8 cellular contexts compared by ENCODE assay signal in genomic region chr17:2724783-2725164, GRCh38. TPM values are rescaled to one million over a fixed set of nuclear protein-coding genes. Genes with fewer than 3 reads are reported as not detected.
DNase-seq lines count a peak whose midpoint lies in the region; ATAC-seq and TF ChIP-seq lines count a peak whose summit lies in the region.
"Had no signal": no experiment of that assay in that cellular context is flagged by ENCODE, and none has a peak within 500 bp of the region (broad histone marks: within the 10 kb centered on the region; RNA-seq: fewer than 3 reads in every experiment).

No MANE protein-coding gene starts in this region.

- H3K79me1 ChIP-seq in IMR-90 (ENCODE audit: low read depth in 1 of 2, low read length in 2 of 2) = no peaks in the 10 kb centered on the region

- intact Hi-C loops in IMR-90 (cut with micrococcal nuclease) = no loop called here
- intact Hi-C loops in right cardiac atrium (cut with DNase I) = no loop called here

- BruUV-seq in IMR-90 (replicated peaks; lab: Mats Ljungman, UMichigan) = no TSS peak

- H3K4me1 ChIP-seq in IMR-90 (ENCODE audit: control insufficient read depth, insufficient read depth, low read length) (no peaks in the 10 kb centered on the region), right cardiac atrium (ENCODE audit: control insufficient read depth, insufficient read depth, low read length) (no peaks in the 10 kb centered on the region)

- WGBS in IMR-90 (ENCODE audit: extremely low coverage in 2 of 2, insufficient read length in 1 of 2), 2 experiments = 3% methylated on average over 20 of the region's 40 CpGs; no CpG with 5 or more reads in 1 of the 2 experiments
- 2% methylated on average over 40 of the region's 40 CpGs for WGBS in right cardiac atrium

- H3K27me3 ChIP-seq in IMR-90 (ENCODE audit: control insufficient read depth, insufficient read depth, low read length) = peaks cover 51% of the 10 kb centered on the region
- no peaks in the 10 kb centered on the region for H3K27me3 ChIP-seq in right cardiac atrium (ENCODE audit: control insufficient read depth, insufficient read depth)

- H3K56ac ChIP-seq in IMR-90 (ENCODE audit: extremely low read depth, insufficient read depth, low read length) = no peak overlapping the region

- no peak overlapping the region for H2AK5ac ChIP-seq in IMR-90 (ENCODE audit: low read depth, low read length)

- no peak overlapping the region for H2BK5ac ChIP-seq in IMR-90 (ENCODE audit: low read depth, low read length, poor library complexity, severe bottlenecking)

- H3K18ac ChIP-seq in IMR-90 (ENCODE audit: low read depth, low read length) = no peak overlapping the region

- no peak overlapping the region for H2BK20ac ChIP-seq in IMR-90 (ENCODE audit: low read depth, low read length)

- no peak for TF ChIP-seq POLR2A in IMR-90 (IDR thresholded peaks at IDR 0.05; ENCODE audit: low read depth, low read length)

- dilution Hi-C loops in IMR-90 (cut with HindIII; ENCODE audit: low sequenced_read_pairs, unreplicated experiment) = no loop called here

- POLR2A ChIA-PET in IMR-90 (lab: Charles Lee; ENCODE audit: unreplicated experiment) = no interaction called here

- H3K4me2 ChIP-seq in IMR-90 (ENCODE audit: low read depth, low read length) = peak overlapping the region; percentile 76

- H4K91ac ChIP-seq in IMR-90 (ENCODE audit: insufficient read depth, low read depth, low read length) = no peak overlapping the region

- no peaks in the 10 kb centered on the region for H3K9me1 ChIP-seq in IMR-90 (ENCODE audit: insufficient read depth, low read length)

- no peaks in the 10 kb centered on the region for H3K9me3 ChIP-seq in IMR-90 (ENCODE audit: control insufficient read depth, insufficient read depth, low read length)
- H3K9me3 ChIP-seq in right cardiac atrium (ENCODE audit: control insufficient read depth, low read length) = no peaks in the 10 kb centered on the region

- peak; percentile 87 for ATAC-seq in IMR-90 (ENCODE audit: low read depth)
- peak; percentile 62 to 72 for ATAC-seq in right cardiac atrium
- no peak for ATAC-seq in HG02678 (IDR thresholded peaks at IDR 0.05; ENCODE audit: unreplicated experiment)
- no peak for ATAC-seq in HG03439 (IDR thresholded peaks at IDR 0.05; ENCODE audit: unreplicated experiment)

- no peak overlapping the region for H2AK9ac ChIP-seq in IMR-90 (replicated peaks; ENCODE audit: low read depth, low read length, poor library complexity)

- no peak overlapping the region for H3K23ac ChIP-seq in IMR-90 (ENCODE audit: low read depth, low read length)

- H2AFZ ChIP-seq in IMR-90 (replicated peaks; ENCODE audit: low read length, poor library complexity) = peak overlapping the region; percentile 67

- H3K36me3 ChIP-seq in IMR-90 (ENCODE audit: control insufficient read depth, insufficient read depth, low read length) = no peaks in the 10 kb centered on the region

- no peak overlapping the region for H2BK15ac ChIP-seq in IMR-90 (ENCODE audit: low read depth, low read length)

- TF ChIP-seq RAD21 in IMR-90 (IDR thresholded peaks at IDR 0.05; ENCODE audit: low read length) = no peak

- no peak overlapping the region for H3K9ac ChIP-seq in IMR-90 (ENCODE audit: low read depth, low read length)

- H2BK120ac ChIP-seq in IMR-90 (ENCODE audit: low read depth, low read length) = no peak overlapping the region

- no peak overlapping the region for H4K8ac ChIP-seq in IMR-90 (ENCODE audit: low read depth in 2 of 2, low read length in 2 of 2)

- no peaks in the 10 kb centered on the region for H4K20me1 ChIP-seq in IMR-90 (ENCODE audit: insufficient read depth, low read length)

- H3K14ac ChIP-seq in IMR-90 (replicated peaks; ENCODE audit: low read depth, low read length) = no peak overlapping the region

- H3K27ac ChIP-seq in IMR-90 (ENCODE audit: insufficient read depth, low read length) = no peak overlapping the region
- H3K27ac ChIP-seq in right cardiac atrium (ENCODE audit: low read length) = no peak overlapping the region
- no peak overlapping the region for H3K27ac ChIP-seq in skin epidermis

- H3K4me3 ChIP-seq in IMR-90 (ENCODE audit: insufficient read depth, low read depth, low read length) (peak overlapping the region; percentile 17), right cardiac atrium (ENCODE audit: low read length) (peak overlapping the region; percentile 52), skin epidermis (peak overlapping the region in 4 of 7 experiments; percentile 8 to 41 (median 34))

- CTCF ChIA-PET in IMR-90 (lab: Yijun Ruan, JAX) = no interaction called here

- H3K4ac ChIP-seq in IMR-90 (ENCODE audit: low read depth, low read length) = no peak overlapping the region

- 0 out of 2 replicates have a peak, but pooled peaks have one; percentile 7 for TF ChIP-seq CTCF in IMR-90 (conservative IDR thresholded peaks at IDR 0.05; ENCODE audit: low read depth, low read length)

- peak; percentile 26 for DNase-seq in IMR-90
- DNase-seq in activated effector memory CD4-positive, alpha-beta T cell treated with Interleukin-2 at 50 U/mL for 16 hours = peak; percentile 19
- peak; percentile 45 to 83 (median 76) for DNase-seq in right cardiac atrium
- DNase-seq in Kasumi-1 (lab: John Stamatoyannopoulos, UW) = no peak

- in situ Hi-C loops in IMR-90 (cut with MboI; ENCODE audit: low sequenced_read_pairs) = no loop called here

- H4K5ac ChIP-seq in IMR-90 (ENCODE audit: low read depth, low read length) = no peak overlapping the region

TF ChIP-seq in IMR-90, 13 proteins besides CTCF, POLR2A, EP300 and RAD21:
- TF ChIP-seq MAFK (IDR thresholded peaks at IDR 0.05; ENCODE audit: low read depth, low read length) = no peak
- no peak for TF ChIP-seq CHD1 (IDR thresholded peaks at IDR 0.05; ENCODE audit: low read depth, low read length)
- no peak for TF ChIP-seq RFX5 (IDR thresholded peaks at IDR 0.05; ENCODE audit: low read depth, low read length)

RNA-seq across cellular contexts. Expression of gene CLUH, which starts 13.2 kb away (rescaled TPM):
- 12.5 and 12.9 TPM in 2 replicates for total RNA-seq in IMR-90 (2012; rRNA removed)
- polyA plus RNA-seq in IMR-90 (2012; rRNA removed) = 42.0 and 51.0 TPM in 2 replicates
- 16.6 and 23.3 TPM in 2 replicates for polyA plus RNA-seq in IMR-90 (2012; cell fraction: cytosol; rRNA removed)
- 134 and 376 TPM in 2 replicates for polyA plus RNA-seq in IMR-90 (2012; cell fraction: nucleus; rRNA removed; ENCODE audit: low replicate concordance)
- total RNA-seq in right cardiac atrium = 100 to 1,000 TPM in 3 of 4 donors, 10 to 100 TPM in 1; 90.4 to 121 (median 106) TPM
- polyA plus RNA-seq in right cardiac atrium = 79.0 TPM

RNA-seq across cellular contexts. Expression of gene CCDC92B, which starts 24.7 kb away (rescaled TPM):
- not detected in 2 replicates for total RNA-seq in IMR-90 (2012; rRNA removed)
- not detected in 2 replicates for polyA plus RNA-seq in IMR-90 (2012; rRNA removed)
- not detected in 2 replicates for polyA plus RNA-seq in IMR-90 (2012; cell fraction: cytosol; rRNA removed)
- 0.02 TPM in 1 of 2 replicates, not detected in the other for polyA plus RNA-seq in IMR-90 (2012; cell fraction: nucleus; rRNA removed; ENCODE audit: low replicate concordance)
- under 1 TPM in 3 of 4 donors, not detected in 1; 0.15 to 0.40 (median 0.26) TPM for total RNA-seq in right cardiac atrium
- 0.20 TPM for polyA plus RNA-seq in right cardiac atrium
- total RNA-seq: mononuclear cell had no signal

Comparison
In these comparisons a context has a peak if more than half of its experiments do, and no peak if none do; other contexts are left out.
1. ATAC-seq: peak in IMR-90 (single experiment) and right cardiac atrium (2 of 2); none in HG02678 (single experiment) and HG03439 (single experiment).
2. DNase-seq: peak in IMR-90 (single experiment), activated effector memory CD4-positive, alpha-beta T cell treated with Interleukin-2 at 50 U/mL for 16 hours (single experiment) and right cardiac atrium (3 of 3); none in Kasumi-1 (0 of 2).
3. Peak in every context shown above with its lines, with median percentiles within 50 percentile points of each other: H3K4me3 ChIP-seq.